14 cellular contexts compared by ENCODE assay signal in genomic region chr7:16587785-16588184, GRCh38. TPM values are rescaled to one million over a fixed set of nuclear protein-coding genes. Genes with fewer than 3 reads are reported as not detected.
DNase-seq lines count a peak whose midpoint lies in the region; ATAC-seq and TF ChIP-seq lines count a peak whose summit lies in the region.
"Had no signal": no experiment of that assay in that cellular context is flagged by ENCODE, and none has a peak within 500 bp of the region (broad histone marks: within the 10 kb centered on the region; RNA-seq: fewer than 3 reads in every experiment).

No MANE protein-coding gene starts in this region.

- TF ChIP-seq CTCF in WERI-Rb-1 (IDR thresholded peaks at IDR 0.05; ENCODE audit: low read depth, low read length) (no peak), nephron progenitor cell (IDR thresholded peaks at IDR 0.05) (no peak)

- H3K9me3 Mint-ChIP-seq in nephron progenitor cell, result peaks cover 5% of the 10 kb centered on the region
- H3K9me3 Mint-ChIP-seq: naive thymus-derived CD8-positive, alpha-beta T cell; T-helper 1 cell treated with Interleukin-12 subunit alpha and Interleukin-12 subunit beta and Interleukin-4 antibody, amounts not matched to agents 30 μg/mL and 1 μg/mL, for 36 hours had no signal

- peak overlapping the region; percentile 20; the same call in 1 of the 2 replicates for H3K4me3 ChIP-seq in WERI-Rb-1 (ENCODE audit: low read depth, low read length)
- H3K4me3 ChIP-seq: gastroesophageal sphincter had no signal

- H3K4me3 Mint-ChIP-seq in nephron progenitor cell, result peak overlapping the region; percentile 63
- H3K4me3 Mint-ChIP-seq: naive thymus-derived CD8-positive, alpha-beta T cell; T-helper 1 cell treated with Interleukin-12 subunit alpha and Interleukin-12 subunit beta and Interleukin-4 antibody, amounts not matched to agents 30 μg/mL and 1 μg/mL, for 36 hours had no signal

- H3K27me3 ChIP-seq in WERI-Rb-1 (ENCODE audit: insufficient read depth, low read depth, severe bottlenecking), result no peaks in the 10 kb centered on the region
- H3K27me3 ChIP-seq: brain microvascular endothelial cell, gastroesophageal sphincter had no signal

- no peak overlapping the region for H3K27ac ChIP-seq in WERI-Rb-1
- H3K27ac ChIP-seq: brain microvascular endothelial cell, gastroesophageal sphincter had no signal

- H3K27me3 Mint-ChIP-seq in nephron progenitor cell (ENCODE audit: low read depth, poor library complexity), result no peaks in the 10 kb centered on the region

- ATAC-seq in GM18861 (IDR thresholded peaks at IDR 0.05; ENCODE audit: unreplicated experiment) (no peak), HG03354 (IDR thresholded peaks at IDR 0.05; ENCODE audit: poor library complexity, severe bottlenecking, unreplicated experiment) (no peak)
- ATAC-seq: gastroesophageal sphincter; naive thymus-derived CD8-positive, alpha-beta T cell had no signal

- no peaks in the 10 kb centered on the region for H3K9me3 ChIP-seq in WERI-Rb-1 (ENCODE audit: severe bottlenecking)

- peaks cover 6% of the 10 kb centered on the region for H3K4me1 Mint-ChIP-seq in nephron progenitor cell

- H3K36me3 ChIP-seq in WERI-Rb-1, result no peaks in the 10 kb centered on the region
- H3K36me3 ChIP-seq: brain microvascular endothelial cell, gastroesophageal sphincter had no signal

- peaks cover 6% of the 10 kb centered on the region for H3K36me3 Mint-ChIP-seq in nephron progenitor cell (ENCODE audit: low read depth)
- H3K36me3 Mint-ChIP-seq: naive thymus-derived CD8-positive, alpha-beta T cell had no signal

- no peak overlapping the region for H3K27ac Mint-ChIP-seq in nephron progenitor cell
- H3K27ac Mint-ChIP-seq: naive thymus-derived CD8-positive, alpha-beta T cell; T-helper 1 cell treated with Interleukin-12 subunit alpha and Interleukin-12 subunit beta and Interleukin-4 antibody, amounts not matched to agents 30 μg/mL and 1 μg/mL, for 36 hours had no signal

- peak; percentile 10 for DNase-seq in Daoy (ENCODE audit: low read depth)
- DNase-seq in NCI-H2171 (lab: John Stamatoyannopoulos, UW), result peak; percentile 60
- peak; percentile 56 for DNase-seq in WERI-Rb-1
- no peak for DNase-seq in nephron progenitor cell
- DNase-seq in OCI-M1 (lab: John Stamatoyannopoulos, UW), result no peak
- DNase-seq: activated CD4-positive, alpha-beta T cell treated with anti-CD3 and anti-CD28 coated beads, Interleukin-2, amount 50 U/mL, for 4 hours; activated effector memory CD4-positive, alpha-beta T cell treated with anti-CD3 and anti-CD28 coated beads, Interleukin-2, amount 50 U/mL, for 16 hours; brain microvascular endothelial cell; kidney glomerular epithelial cell; naive thymus-derived CD8-positive, alpha-beta T cell had no signal

RNA-seq across cellular contexts. Expression of gene ANKMY2, which starts 57.8 kb away (rescaled TPM):
- total RNA-seq in Daoy (2014; rRNA removed; shearing (Covaris generic)), result 18.1 and 21.9 TPM in 2 replicates

RNA-seq across cellular contexts. Expression of gene BZW2, which starts 58.2 kb away (rescaled TPM):
- 123 and 139 TPM in 2 replicates for total RNA-seq in Daoy (2014; rRNA removed; shearing (Covaris generic))

Comparison
In these comparisons a context has a peak if more than half of its experiments do, and no peak if none do; other contexts are left out.
1. DNase-seq: peak in Daoy (single experiment), NCI-H2171 (single experiment) and WERI-Rb-1 (single experiment); none in nephron progenitor cell (single experiment) and OCI-M1 (single experiment).